In the genomic region with DNA sequence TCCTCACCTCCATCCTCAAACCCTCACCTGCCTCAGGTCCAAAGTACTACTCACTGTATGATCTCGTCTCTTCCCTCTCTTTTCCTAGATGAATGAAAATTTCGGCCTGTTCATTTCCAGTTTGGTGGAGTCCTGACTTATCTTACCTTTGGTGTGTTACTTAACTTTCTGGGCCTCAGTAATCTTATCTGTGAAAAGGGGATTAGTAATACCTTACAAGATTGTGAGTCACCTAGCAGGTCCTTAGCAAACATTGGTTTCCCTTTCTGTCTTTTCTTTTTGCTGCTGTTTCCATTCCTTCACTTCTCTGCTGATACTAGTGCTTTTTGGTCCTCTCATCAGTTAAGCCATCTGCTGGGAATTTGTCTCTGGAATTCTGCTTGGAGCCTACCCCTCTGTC, we compare ENCODE assay signal across 16 cellular contexts. TPM values are rescaled to one million over a fixed set of nuclear protein-coding genes. Genes with fewer than 3 reads are reported as not detected.
DNase-seq lines count a peak whose midpoint lies in the region; ATAC-seq, FAIRE-seq and TF ChIP-seq lines count a peak whose summit lies in the region.
"Had no signal": no experiment of that assay in that cellular context is flagged by ENCODE, and none has a peak within 500 bp of the region (broad histone marks: within the 10 kb centered on the region; RNA-seq: fewer than 3 reads in every experiment).

No MANE protein-coding gene starts in this region.

- H3K4me1 ChIP-seq in K562 (replicated peaks in 1 of 2; ENCODE audit: control insufficient read depth in 2 of 2, insufficient read depth in 2 of 2, low read length in 2 of 2): 0 out of 5 replicates have a peak, but pooled peaks cover 0 to 2% of the 10 kb centered on the region in 2 experiments
- peaks cover 35% of the 10 kb centered on the region for H3K4me1 ChIP-seq in keratinocyte (ENCODE audit: control insufficient read depth, extremely low read depth, insufficient read depth, low read length)
- H3K4me1 ChIP-seq: HAP-1 had no signal

- H3K27ac ChIP-seq in K562 (ENCODE audit: extremely low read depth, low read depth, low read length): no peak overlapping the region
- H3K27ac ChIP-seq in keratinocyte (ENCODE audit: control insufficient read depth, insufficient read depth, low read length): peak overlapping the region; percentile 78
- H3K27ac ChIP-seq: BLaER1 had no signal

- in situ Hi-C loops in K562 (cut with MboI): no loop called here
- in situ Hi-C loops in G401 (cut with HindIII; ENCODE audit: low sequenced_read_pairs): no loop called here

- H3K4me2 ChIP-seq in K562 (ENCODE audit: insufficient read depth, low read length) (no peak overlapping the region), keratinocyte (ENCODE audit: control insufficient read depth, extremely low read depth, insufficient read depth, low read depth, low read length) (peak overlapping the region; percentile 7)
- H3K4me2 ChIP-seq: BLaER1 had no signal

- H2AFZ ChIP-seq in K562 (ENCODE audit: low read depth, low read length): no peak overlapping the region
- H2AFZ ChIP-seq in keratinocyte (ENCODE audit: control insufficient read depth, low read length): no peak overlapping the region

- H3K4me3 ChIP-seq in K562 (no peak overlapping the region), keratinocyte (ENCODE audit: control insufficient read depth in 2 of 3, extremely low read depth in 1 of 3, insufficient read depth in 2 of 3, low read depth in 1 of 3, low read length in 3 of 3) (no peak overlapping the region)
- H3K4me3 ChIP-seq: BLaER1, HAP-1 had no signal

- no peaks in the 10 kb centered on the region for H3K9me3 ChIP-seq in K562 (replicated peaks; ENCODE audit: control insufficient read depth, insufficient read depth, low read depth, low read length)
- no peaks in the 10 kb centered on the region for H3K9me3 ChIP-seq in keratinocyte (ENCODE audit: control insufficient read depth, low read depth, low read length)
- H3K9me3 ChIP-seq: BLaER1, HAP-1 had no signal

- H3K79me2 ChIP-seq in K562 (ENCODE audit: control insufficient read depth, insufficient read depth, low read length) (no peaks in the 10 kb centered on the region), keratinocyte (ENCODE audit: control insufficient read depth, insufficient read depth, low read length) (no peaks in the 10 kb centered on the region)

- H3K36me3 ChIP-seq in K562 (ENCODE audit: control insufficient read depth, insufficient read depth, low read length) (no peaks in the 10 kb centered on the region), keratinocyte (ENCODE audit: control insufficient read depth in 2 of 2, extremely low read depth in 1 of 2, insufficient read depth in 2 of 2, low read length in 2 of 2) (no peaks in the 10 kb centered on the region)
- H3K36me3 ChIP-seq: BLaER1, HAP-1 had no signal

- TF ChIP-seq CTCF in K562 (IDR thresholded peaks at IDR 0.05 in 2 of 3, conservative IDR thresholded peaks at IDR 0.05 in 1 of 3; ENCODE audit: insufficient read depth in 2 of 3, low read depth in 1 of 3, low read length in 3 of 3): no peak
- TF ChIP-seq CTCF in keratinocyte (optimal IDR thresholded peaks at IDR 0.05 in 1 of 3, IDR thresholded peaks at IDR 0.05 in 1 of 3, conservative IDR thresholded peaks at IDR 0.05 in 1 of 3; ENCODE audit: extremely low read depth in 1 of 3, insufficient read depth in 2 of 3, low read length in 3 of 3): no peak

- dilution Hi-C loops in keratinocyte (cut with MboI; ENCODE audit: extremely low pct_ligation_motif_present, low sequenced_read_pairs): no loop called here

- no peak for TF ChIP-seq RAD21 in K562 (CRISPR knock-in tag; conservative IDR thresholded peaks at IDR 0.05 in 1 of 2, IDR thresholded peaks at IDR 0.05 in 1 of 2)

- H3K36me3 Mint-ChIP-seq in activated T-cell treated with anti-CD3 and anti-CD28 coated beads, Interleukin-2, amount 50 U/mL, for 72 hours (ENCODE audit: insufficient read depth in 2 of 2): no peaks in the 10 kb centered on the region
- H3K36me3 Mint-ChIP-seq: CD8-positive, alpha-beta memory T cell had no signal

- intact Hi-C loops in K562 (cut with micrococcal nuclease): loop anchor here (2.0 to 10.0 kb wide), 2 partner anchors 47 to 127 kb away; no protein-coding TSS in a partner anchor

- no TSS peak for BruUV-seq in K562 (replicated peaks; lab: Mats Ljungman, UMichigan)

- TF ChIP-seq EP300 in K562 (IDR thresholded peaks at IDR 0.05; ENCODE audit: low read length): no peak

- WGBS in K562 (ENCODE audit: insufficient coverage, low coverage, missing lambda C conversion rate): 14% methylated on average over 2 of the region's 2 CpGs

- H3K9me3 Mint-ChIP-seq in activated T-cell treated with anti-CD3 and anti-CD28 coated beads, Interleukin-2, amount 50 U/mL, for 72 hours: no peaks in the 10 kb centered on the region

- H3K27ac Mint-ChIP-seq in activated T-cell treated with anti-CD3 and anti-CD28 coated beads, Interleukin-2, amount 50 U/mL, for 72 hours: no peak overlapping the region
- H3K27ac Mint-ChIP-seq: CD8-positive, alpha-beta memory T cell had no signal

- no peak overlapping the region for H3K4me3 Mint-ChIP-seq in activated T-cell treated with anti-CD3 and anti-CD28 coated beads, Interleukin-2, amount 50 U/mL, for 72 hours
- H3K4me3 Mint-ChIP-seq: CD8-positive, alpha-beta memory T cell had no signal

- no peak for TF ChIP-seq POLR2A in K562 (conservative IDR thresholded peaks at IDR 0.05)

- no peaks in the 10 kb centered on the region for H3K27me3 ChIP-seq in K562 (ENCODE audit: control insufficient read depth in 2 of 2, insufficient read depth in 2 of 2, low read length in 2 of 2)
- H3K27me3 ChIP-seq in keratinocyte (ENCODE audit: control insufficient read depth, extremely low read depth, insufficient read depth, low read length): no peaks in the 10 kb centered on the region
- H3K27me3 ChIP-seq: BLaER1 had no signal

- H3K4me1 Mint-ChIP-seq in activated T-cell treated with anti-CD3 and anti-CD28 coated beads, Interleukin-2, amount 50 U/mL, for 72 hours (ENCODE audit: low read depth): peaks cover 7% of the 10 kb centered on the region
- H3K4me1 Mint-ChIP-seq: CD8-positive, alpha-beta memory T cell had no signal

- H3K9ac ChIP-seq in K562 (ENCODE audit: insufficient read depth in 1 of 2, low read depth in 2 of 2, low read length in 2 of 2) (no peak overlapping the region), keratinocyte (ENCODE audit: control insufficient read depth, extremely low read depth, insufficient read depth, low read length) (no peak overlapping the region)
- H3K9ac ChIP-seq: BLaER1 had no signal

- CTCF ChIA-PET in K562 (lab: Yijun Ruan, JAX; ENCODE audit: low intra/inter-chr PET ratio): no interaction called here

- H3K27me3 Mint-ChIP-seq in activated T-cell treated with anti-CD3 and anti-CD28 coated beads, Interleukin-2, amount 50 U/mL, for 72 hours (ENCODE audit: low read depth): peaks cover 8% of the 10 kb centered on the region

- H3K9me1 ChIP-seq in K562 (ENCODE audit: control insufficient read depth, insufficient read depth, low read length) (no peaks in the 10 kb centered on the region), keratinocyte (ENCODE audit: control insufficient read depth, extremely low read depth, insufficient read depth, low read length) (no peaks in the 10 kb centered on the region)

- no peak for DNase-seq in activated T-cell treated with anti-CD3 and anti-CD28 coated beads, Interleukin-2, amount 50 U/mL, for 72 hours
- no peak for DNase-seq in activated T-cell treated with anti-CD3 and anti-CD28 coated beads, Interleukin-2, amount 50 U/mL, for 1 hour
- DNase-seq in K562 (ENCODE audit: extremely low read depth in 1 of 4, low spot score in 3 of 4) (no peak), keratinocyte (ENCODE audit: low read depth, low spot score) (no peak), HuH-7 (ENCODE audit: low spot score) (no peak), G401 (ENCODE audit: low spot score) (no peak)
- DNase-seq: 8988T; CD8-positive, alpha-beta memory T cell; NCI-H146; NCI-H748 treated with DMSO at 0.1 percent for 48 hours; SHP77 had no signal

- ATAC-seq in activated T-cell treated with anti-CD3 and anti-CD28 coated beads, Interleukin-2, amount 50 U/mL, for 72 hours (replicated peaks in 1 of 2): peak; percentile 51 to 79
- ATAC-seq in K562 (no peak), GM21723 (IDR thresholded peaks at IDR 0.05; ENCODE audit: unreplicated experiment) (no peak), HG02852 (IDR thresholded peaks at IDR 0.05; ENCODE audit: unreplicated experiment) (no peak)

- POLR2A ChIA-PET in K562 (lab: Yijun Ruan, JAX): no interaction called here

- FAIRE-seq in K562 (lab: Jason Lieb, UNC): no peak
- FAIRE-seq in keratinocyte (lab: Jason Lieb, UNC): peak; percentile 86
- FAIRE-seq: RCC 7860 had no signal

- H4K20me1 ChIP-seq in K562 (replicated peaks; ENCODE audit: control insufficient read depth, insufficient read depth, low read length): no peaks in the 10 kb centered on the region
- H4K20me1 ChIP-seq in keratinocyte (ENCODE audit: control insufficient read depth, extremely low read depth, insufficient read depth, low read length): no peaks in the 10 kb centered on the region
- H4K20me1 ChIP-seq: BLaER1 had no signal

RNA-seq across cellular contexts. Expression of a gene that starts 52.8 kb away (rescaled TPM):
- total RNA-seq in activated T-cell treated with anti-CD3 and anti-CD28 coated beads, Interleukin-2, amount 50 U/mL, for 72 hours: 1 to 10 TPM; 3.6 to 3.9 TPM
- 2.4 and 3.2 TPM in 2 replicates for total RNA-seq in K562 (2011; cell fraction: chromatin; rRNA removed; ENCODE audit: low replicate concordance)
- total RNA-seq in K562 (2011; cell fraction: nucleolus; rRNA removed): 1.2 and 2.4 TPM in 2 replicates
- total RNA-seq in K562 (2011; cell fraction: nucleoplasm; rRNA removed): 2.9 and 3.0 TPM in 2 replicates
- total RNA-seq in K562 (2014; rRNA removed) (0.49 and 1.7 TPM in 2 replicates), K562 (2014; rRNA removed; fragmentation: Illumina TruSeq; extraction: Trizol) (0.62 and 0.73 TPM in 2 replicates), K562 (2015; rRNA removed; fragmentation: Illumina TruSeq; extraction: Trizol) (0.25 and 0.41 TPM in 2 replicates), K562 (2021) (0.42 and 0.62 TPM in 2 replicates)
- polyA plus RNA-seq in K562 (2011; rRNA removed) (0.28 and 1.3 TPM in 2 replicates), K562 (2014; fragmentation: Illumina TruSeq; extraction: Trizol) (0.29 and 0.42 TPM in 2 replicates), K562 (2014; fragmentation: Nextera tagmentation; extraction: Ambion mirVana) (under 1 TPM; 0.03 to 0.14 TPM), K562 (2014; rRNA removed) (0.38 and 0.48 TPM in 2 replicates), keratinocyte (1.3 to 2.6 TPM (median 2.0 TPM) in 3 replicates)
- 0.04 and 0.31 TPM in 2 replicates for polyA plus RNA-seq in K562 (2011; cell fraction: cytosol; rRNA removed)
- polyA plus RNA-seq in K562 (2011; cell fraction: nucleus; rRNA removed): 0.48 and 1.2 TPM in 2 replicates
- polyA plus RNA-seq in K562 (2012): 0.10 and 0.35 TPM in 2 replicates
- 3.9 and 4.1 TPM in 2 replicates for polyA minus RNA-seq in K562 (2011; rRNA and poly(A)+ RNA removed)
- polyA minus RNA-seq in K562 (2011; cell fraction: cytosol; rRNA and poly(A)+ RNA removed): 0.55 and 0.57 TPM in 2 replicates
- polyA minus RNA-seq in K562 (2011; cell fraction: nucleus; rRNA and poly(A)+ RNA removed): 1.2 and 1.6 TPM in 2 replicates
- polyA plus RNA-seq in keratinocyte (2011; ENCODE audit: low read depth): 2.0 TPM
- 1.6 and 2.4 TPM in 2 replicates for polyA plus RNA-seq in keratinocyte (2011; cell fraction: cytosol; rRNA removed)
- 4.0 and 4.2 TPM in 2 replicates for polyA plus RNA-seq in keratinocyte (2011; cell fraction: nucleus; rRNA removed)
- polyA plus RNA-seq in keratinocyte (2012; ENCODE audit: low replicate concordance): 0.78 and 1.7 TPM in 2 replicates
- polyA minus RNA-seq in keratinocyte: 2.3 to 13.4 TPM (median 11.1 TPM) in 3 replicates
- 2.5 TPM for polyA minus RNA-seq in keratinocyte (2011; cell fraction: cytosol; rRNA and poly(A)+ RNA removed)
- polyA minus RNA-seq in keratinocyte (2011; cell fraction: nucleus; rRNA and poly(A)+ RNA removed): 13.6 and 23.6 TPM in 2 replicates
- 0.06 and 2.3 TPM in 2 replicates for total RNA-seq in G401 (2014; rRNA removed; shearing (Covaris generic))

Comparison
In these comparisons a context has a peak if more than half of its experiments do, and no peak if none do; other contexts are left out.
1. ATAC-seq: peak in activated T-cell treated with anti-CD3 and anti-CD28 coated beads, Interleukin-2, amount 50 U/mL, for 72 hours (2 of 2); none in K562 (single experiment), GM21723 (single experiment) and HG02852 (single experiment).